Comparison of ENCODE assay signal across 18 cellular contexts in genomic region chr11:104956528-104956927, GRCh38. TPM values are rescaled to one million over a fixed set of nuclear protein-coding genes. Genes with fewer than 3 reads are reported as not detected.
DNase-seq lines count a peak whose midpoint lies in the region; ATAC-seq and TF ChIP-seq lines count a peak whose summit lies in the region.
"Had no signal": no experiment of that assay in that cellular context is flagged by ENCODE, and none has a peak within 500 bp of the region (broad histone marks: within the 10 kb centered on the region; RNA-seq: fewer than 3 reads in every experiment).

No MANE protein-coding gene starts in this region.

- RAD21 ChIA-PET in HCT116 (lab: Charles Lee; ENCODE audit: low non-redundant PET in 1 of 2, low total read pairs in 2 of 2, uncharacterized antibody in 2 of 2, unreplicated experiment in 2 of 2) = no interaction called here

- intact Hi-C loops in HCT116 (cut with micrococcal nuclease) = no loop called here
- intact Hi-C loops in PC-9 (cut with micrococcal nuclease; ENCODE audit: unreplicated experiment) = loop anchor here (10.0 kb wide), 1 partner anchor 908 kb away; no protein-coding TSS in a partner anchor

- H3K79me2 ChIP-seq in HCT116 (ENCODE audit: insufficient read depth, low read length) = no peaks in the 10 kb centered on the region
- peaks cover 28% of the 10 kb centered on the region for H3K79me2 ChIP-seq in PC-9 (ENCODE audit: low read depth)
- no peaks in the 10 kb centered on the region for H3K79me2 ChIP-seq in hepatocyte

- peaks cover 48% of the 10 kb centered on the region for H3K36me3 Mint-ChIP-seq in stimulated activated memory B cell treated with anti-CD40 and anti-IgM and Interleukin-4, amounts not matched to agents 10 μg/mL and 1 μg/mL and 100 μg/mL, for 72 hours
- H3K36me3 Mint-ChIP-seq in naive thymus-derived CD8-positive, alpha-beta T cell = peaks cover 3 to 49% (median 38%) of the 10 kb centered on the region in 3 donors

- H2AFZ ChIP-seq in HCT116 (ENCODE audit: low read depth, low read length, poor library complexity, severe bottlenecking) (no peak overlapping the region), PC-9 (no peak overlapping the region), hepatocyte (no peak overlapping the region)

- H3K27ac Mint-ChIP-seq in stimulated activated memory B cell treated with anti-CD40 and anti-IgM and Interleukin-4, amounts not matched to agents 10 μg/mL and 1 μg/mL and 100 μg/mL, for 72 hours = no peak overlapping the region
- peak overlapping the region in 1 of 10 donors; percentile 4 for H3K27ac Mint-ChIP-seq in naive thymus-derived CD8-positive, alpha-beta T cell
- H3K27ac Mint-ChIP-seq: activated CD4-positive, alpha-beta memory T cell treated with anti-CD3 and anti-CD28 coated beads for 36 hours had no signal

- H3K4me1 ChIP-seq in HCT116 (ENCODE audit: control insufficient read depth in 1 of 2, insufficient read depth in 2 of 2, low read length in 2 of 2) = no peaks in the 10 kb centered on the region
- peaks cover 10% of the 10 kb centered on the region for H3K4me1 ChIP-seq in PC-9 (replicated peaks; ENCODE audit: insufficient read depth)
- H3K4me1 ChIP-seq in hepatocyte (ENCODE audit: insufficient read depth) = no peaks in the 10 kb centered on the region
- H3K4me1 ChIP-seq: BLaER1, thyroid gland had no signal

- H3K36me3 ChIP-seq in HCT116 (ENCODE audit: control insufficient read depth in 1 of 2, insufficient read depth in 2 of 2, low read length in 2 of 2) (no peaks in the 10 kb centered on the region), PC-9 (ENCODE audit: low read depth) (peaks cover 35% of the 10 kb centered on the region), hepatocyte (replicated peaks; ENCODE audit: insufficient read depth, low read depth) (no peaks in the 10 kb centered on the region)
- H3K36me3 ChIP-seq: BLaER1, thyroid gland had no signal

- no peaks in the 10 kb centered on the region for H3K27me3 Mint-ChIP-seq in stimulated activated memory B cell treated with anti-CD40 and anti-IgM and Interleukin-4, amounts not matched to agents 10 μg/mL and 1 μg/mL and 100 μg/mL, for 72 hours
- H3K27me3 Mint-ChIP-seq in naive thymus-derived CD8-positive, alpha-beta T cell = no peaks in the 10 kb centered on the region
- H3K27me3 Mint-ChIP-seq: activated CD4-positive, alpha-beta memory T cell treated with anti-CD3 and anti-CD28 coated beads for 36 hours had no signal

- H3K4me1 Mint-ChIP-seq in stimulated activated memory B cell treated with anti-CD40 and anti-IgM and Interleukin-4, amounts not matched to agents 10 μg/mL and 1 μg/mL and 100 μg/mL, for 72 hours = peaks cover 61% of the 10 kb centered on the region
- H3K4me1 Mint-ChIP-seq in naive thymus-derived CD8-positive, alpha-beta T cell = peaks cover 29 to 77% (median 68%) of the 10 kb centered on the region in 4 donors

- no peak for TF ChIP-seq POLR2A in HCT116 (IDR thresholded peaks at IDR 0.05; ENCODE audit: borderline replicate concordance, extremely low read depth, insufficient read depth, insufficient read length)

- DNase-seq in HCT116 (ENCODE audit: low read depth, low spot score) = no peak
- peak in 1 of 2 experiments; percentile 66 for DNase-seq in PC-9
- peak; percentile 18 for DNase-seq in hepatocyte (ENCODE audit: low spot score)
- no peak for DNase-seq in omental fat pad (ENCODE audit: low spot score)
- DNase-seq in naive thymus-derived CD8-positive, alpha-beta T cell = no peak
- no peak for DNase-seq in DMS114 treated with DMSO at 0.1 percent for 48 hours (lab: John Stamatoyannopoulos, UW; ENCODE audit: unreplicated experiment)
- DNase-seq: activated CD4-positive, alpha-beta memory T cell treated with anti-CD3 and anti-CD28 coated beads for 36 hours; central memory CD4-positive, alpha-beta T cell; DMS79; left cardiac atrium; NCI-H2227 treated with DMSO at 0.1 percent for 48 hours; SW 1271; thyroid gland had no signal

- H3K9ac ChIP-seq in HCT116 (ENCODE audit: low read length) = no peak overlapping the region
- H3K9ac ChIP-seq: BLaER1 had no signal

- CTCF ChIA-PET in HCT116 (lab: Charles Lee) (no interaction called here), PC-9 (lab: Charles Lee) (no interaction called here)

- no peaks in the 10 kb centered on the region for H4K20me1 ChIP-seq in HCT116 (ENCODE audit: insufficient read depth)
- no peaks in the 10 kb centered on the region; the same call in 1 of the 2 replicates for H4K20me1 ChIP-seq in PC-9 (ENCODE audit: insufficient read depth)
- no peaks in the 10 kb centered on the region for H4K20me1 ChIP-seq in hepatocyte (ENCODE audit: insufficient read depth, poor library complexity, severe bottlenecking)
- H4K20me1 ChIP-seq: BLaER1 had no signal

- H3K27me3 ChIP-seq in HCT116 (ENCODE audit: insufficient read depth, low read length) = no peaks in the 10 kb centered on the region
- H3K27me3 ChIP-seq in PC-9 (ENCODE audit: insufficient read depth, low read depth) = no peaks in the 10 kb centered on the region
- no peaks in the 10 kb centered on the region for H3K27me3 ChIP-seq in hepatocyte
- H3K27me3 ChIP-seq: BLaER1, thyroid gland had no signal

- no peak overlapping the region for H3K4me3 Mint-ChIP-seq in stimulated activated memory B cell treated with anti-CD40 and anti-IgM and Interleukin-4, amounts not matched to agents 10 μg/mL and 1 μg/mL and 100 μg/mL, for 72 hours
- peak overlapping the region in 4 of 10 donors; percentile 10 to 37 (median 20) for H3K4me3 Mint-ChIP-seq in naive thymus-derived CD8-positive, alpha-beta T cell
- H3K4me3 Mint-ChIP-seq: activated CD4-positive, alpha-beta memory T cell treated with anti-CD3 and anti-CD28 coated beads for 36 hours had no signal

- H3K9me3 ChIP-seq in HCT116 (ENCODE audit: control insufficient read depth in 1 of 2, insufficient read depth in 1 of 2, low read depth in 1 of 2, low read length in 2 of 2) = no peaks in the 10 kb centered on the region
- no peaks in the 10 kb centered on the region for H3K9me3 ChIP-seq in PC-9 (ENCODE audit: insufficient read depth, low read depth)
- H3K9me3 ChIP-seq in hepatocyte (ENCODE audit: low read depth) = no peaks in the 10 kb centered on the region
- H3K9me3 ChIP-seq: BLaER1, thyroid gland had no signal

- H3K9me2 ChIP-seq in HCT116 (ENCODE audit: insufficient read depth) (no peaks in the 10 kb centered on the region), PC-9 (ENCODE audit: insufficient read depth) (no peaks in the 10 kb centered on the region), hepatocyte (replicated peaks; ENCODE audit: insufficient read depth) (no peaks in the 10 kb centered on the region)

- H3K4me2 ChIP-seq in HCT116 (ENCODE audit: low read length) = no peak overlapping the region
- peak overlapping the region; percentile 18; the same call in 1 of the 2 replicates for H3K4me2 ChIP-seq in PC-9
- no peak overlapping the region for H3K4me2 ChIP-seq in hepatocyte
- H3K4me2 ChIP-seq: BLaER1 had no signal

- peaks cover 4% of the 10 kb centered on the region; the same call in 1 of the 2 replicates for H3F3A ChIP-seq in PC-9 (ENCODE audit: insufficient read depth, low read depth)

- no peak overlapping the region for H3K27ac ChIP-seq in HCT116 (ENCODE audit: low read depth, low read length)
- H3K27ac ChIP-seq in PC-9 = no peak overlapping the region
- H3K27ac ChIP-seq in hepatocyte = no peak overlapping the region
- H3K27ac ChIP-seq: BLaER1, thyroid gland had no signal

- POLR2A ChIA-PET in HCT116 (lab: Charles Lee) (no interaction called here), PC-9 (lab: Charles Lee; ENCODE audit: unreplicated experiment) (no interaction called here)
- POLR2A ChIA-PET in naive thymus-derived CD8-positive, alpha-beta T cell (lab: Charles Lee) = no interaction called here

- H3K9me3 Mint-ChIP-seq in stimulated activated memory B cell treated with anti-CD40 and anti-IgM and Interleukin-4, amounts not matched to agents 10 μg/mL and 1 μg/mL and 100 μg/mL, for 72 hours = no peaks in the 10 kb centered on the region
- H3K9me3 Mint-ChIP-seq in naive thymus-derived CD8-positive, alpha-beta T cell = no peaks in the 10 kb centered on the region
- H3K9me3 Mint-ChIP-seq: activated CD4-positive, alpha-beta memory T cell treated with anti-CD3 and anti-CD28 coated beads for 36 hours had no signal

- BruUV-seq in HCT116 (replicated peaks; lab: Mats Ljungman, UMichigan) (no TSS peak), PC-9 (replicated peaks; lab: Mats Ljungman, UMichigan) (no TSS peak)

- H3K4me3 ChIP-seq in HCT116 (replicated peaks in 1 of 2; ENCODE audit: low read depth in 1 of 2, low read length in 2 of 2) (no peak overlapping the region), PC-9 (no peak overlapping the region), hepatocyte (no peak overlapping the region)
- H3K4me3 ChIP-seq: BLaER1, thyroid gland had no signal

- TF ChIP-seq CTCF in HCT116 (IDR thresholded peaks at IDR 0.05 in 2 of 3, conservative IDR thresholded peaks at IDR 0.05 in 1 of 3; ENCODE audit: borderline replicate concordance in 1 of 3, insufficient read depth in 1 of 3, low read depth in 2 of 3, low read length in 2 of 3) (no peak), PC-9 (conservative IDR thresholded peaks at IDR 0.05) (no peak), hepatocyte (IDR thresholded peaks at IDR 0.05; ENCODE audit: poor library complexity) (no peak), omental fat pad (IDR thresholded peaks at IDR 0.05) (no peak)

- TF ChIP-seq RAD21 in HCT116 (IDR thresholded peaks at IDR 0.05; ENCODE audit: low read depth) = no peak

- ATAC-seq in HCT116 = no peak
- ATAC-seq in omental fat pad (ENCODE audit: low FRiP score) = peak; percentile 57
- ATAC-seq in stimulated activated memory B cell treated with anti-CD40 and anti-IgM and Interleukin-4, amounts not matched to agents 10 μg/mL and 1 μg/mL and 100 μg/mL, for 72 hours = no peak
- no peak for ATAC-seq in naive thymus-derived CD8-positive, alpha-beta T cell

TF ChIP-seq in HCT116, 20 proteins besides CTCF, POLR2A, EP300 and RAD21:
- TF ChIP-seq EZH2phosphoT487 (IDR thresholded peaks at IDR 0.05; ENCODE audit: borderline replicate concordance) (no peak), CEBPB (IDR thresholded peaks at IDR 0.05; ENCODE audit: low read depth) (peak; percentile 93)
TF ChIP-seq in HCT116: peak in this region for 1.

RNA-seq across cellular contexts. Expression of gene CASP4, which starts 11.8 kb away (rescaled TPM):
- total RNA-seq in HCT116 (2021; ENCODE audit: unreplicated experiment) (21.1 TPM), PC-9 (2021) (57.5 and 82.2 TPM in 2 replicates), hepatocyte (50.9 and 56.1 TPM in 2 replicates), omental fat pad (100 to 1,000 TPM; 122 to 297 (median 226) TPM)
- 32.7 and 35.7 TPM in 2 replicates for polyA plus RNA-seq in HCT116 (2012)
- polyA plus RNA-seq in hepatocyte = 15.8 and 18.8 TPM in 2 replicates
- 10 to 100 TPM; 77.2 to 81.9 TPM for total RNA-seq in naive thymus-derived CD8-positive, alpha-beta T cell
- polyA plus RNA-seq in naive thymus-derived CD8-positive, alpha-beta T cell = 10 to 100 TPM; 71.9 to 84.0 (median 76.5) TPM

RNA-seq across cellular contexts. Expression of gene CASP12, which starts 58.3 kb away (rescaled TPM):
- not detected for total RNA-seq in HCT116 (2021; ENCODE audit: unreplicated experiment)
- polyA plus RNA-seq in HCT116 (2012) = not detected in 2 replicates
- not detected in 2 replicates for total RNA-seq in PC-9 (2021)
- 0.13 and 0.36 TPM in 2 replicates for total RNA-seq in hepatocyte
- 0.42 TPM in 1 of 2 replicates, not detected in the other for polyA plus RNA-seq in hepatocyte
- 1 to 10 TPM in 2 of 4 donors, under 1 TPM in 1, not detected in 1; 0.65 to 5.5 (median 2.4) TPM for total RNA-seq in omental fat pad
- not detected for total RNA-seq in naive thymus-derived CD8-positive, alpha-beta T cell
- polyA plus RNA-seq in naive thymus-derived CD8-positive, alpha-beta T cell = not detected
- total RNA-seq: activated CD4-positive, alpha-beta memory T cell treated with anti-CD3 and anti-CD28 coated beads for 36 hours; HT-29; myocyte; RPMI7951 had no signal
